Comparison of ENCODE assay signal across 15 cellular contexts in the genomic region with DNA sequence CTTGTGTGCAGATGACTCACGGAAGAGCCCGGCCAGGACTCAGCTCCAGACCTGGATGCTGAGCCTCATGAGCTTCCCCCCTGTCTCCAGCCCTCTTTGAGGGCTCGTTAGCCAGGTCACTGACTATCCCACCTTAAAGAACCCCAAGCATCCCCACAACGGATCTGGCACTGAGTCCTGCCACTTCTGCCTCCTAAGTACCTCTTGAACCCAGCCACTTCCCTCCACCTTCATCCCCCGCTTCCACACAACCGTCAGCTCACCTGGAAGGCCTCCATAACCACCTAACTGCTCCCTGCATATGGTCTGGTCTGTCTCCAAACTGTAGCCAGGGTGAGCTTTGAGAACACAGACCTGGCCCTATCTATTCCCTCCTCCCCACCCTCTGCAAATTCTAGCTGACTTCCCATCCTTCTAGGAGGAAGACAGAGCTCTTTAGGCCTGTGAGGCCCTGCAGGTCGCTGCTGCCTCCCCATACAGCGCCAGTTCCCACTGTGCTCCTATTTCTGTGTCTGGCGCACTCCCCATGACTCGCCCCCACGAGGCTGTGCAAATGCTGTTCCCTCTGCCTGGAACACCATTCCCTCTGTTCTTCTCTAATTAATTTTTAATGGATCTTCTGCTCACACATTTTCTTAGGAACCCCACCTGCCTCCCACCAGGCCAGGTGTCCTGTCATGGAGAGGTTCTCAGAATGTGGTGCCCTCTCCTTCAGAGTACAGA. TPM values are rescaled to one million over a fixed set of nuclear protein-coding genes. Genes with fewer than 3 reads are reported as not detected.
A peak's percentile ranks its signal among the peaks of the same experiment; 100 is the strongest.
DNase-seq lines count a peak whose midpoint lies in the region; ATAC-seq lines count a peak whose summit lies in the region.
"Had no signal": no experiment of that assay in that cellular context is flagged by ENCODE, and none has a peak within 500 bp of the region (broad histone marks: within the 10 kb centered on the region; RNA-seq: fewer than 3 reads in every experiment).

No MANE protein-coding gene starts in this region.

- peak overlapping the region; percentile 16 for H3K4me3 Mint-ChIP-seq in activated naive CD4-positive, alpha-beta T cell treated with anti-CD3 and anti-CD28 coated beads, Interleukin-2, amount 10 ng/mL, durations not matched to agents 7 days and 5 days
- peak overlapping the region; percentile 46 for H3K4me3 Mint-ChIP-seq in activated CD4-positive, alpha-beta memory T cell treated with anti-CD3 and anti-CD28 coated beads for 36 hours
- H3K4me3 Mint-ChIP-seq in immature natural killer cell: peak overlapping the region; percentile 90 to 96 (median 93)
- peak overlapping the region; percentile 95 to 97 for H3K4me3 Mint-ChIP-seq in stimulated activated naive CD8-positive, alpha-beta T cell treated with anti-CD3 and anti-CD28 coated beads, Interleukin-15, amount 100 ng/mL, for 72 hours

- no peak for DNase-seq in activated naive CD4-positive, alpha-beta T cell treated with anti-CD3 and anti-CD28 coated beads, Interleukin-2, amount 10 ng/mL, durations not matched to agents 7 days and 5 days
- no peak for DNase-seq in activated naive CD4-positive, alpha-beta T cell treated with Interleukin-2 at 50 U/mL for 16 hours
- no peak for DNase-seq in activated CD4-positive, alpha-beta memory T cell treated with anti-CD3 and anti-CD28 coated beads for 36 hours
- DNase-seq in immature natural killer cell (no peak), NCI-H146 treated with DMSO at 0.1 percent for 48 hours (lab: John Stamatoyannopoulos, UW; ENCODE audit: unreplicated experiment) (no peak)
- no peak for DNase-seq in stimulated activated naive CD8-positive, alpha-beta T cell treated with anti-CD3 and anti-CD28 coated beads, Interleukin-15, amount 100 ng/mL, for 72 hours
- DNase-seq in stimulated activated CD4-positive, alpha-beta T cell treated with anti-CD3 and anti-CD28 coated beads, Interleukin-12 subunit alpha, Interleukin-12 subunit beta, amount 100 ng/mL, for 4 hours: no peak
- DNase-seq: EL; GM23248; KBM-7; NCI-H187 treated with DMSO at 0.1 percent for 48 hours; NCI-H748 treated with DMSO at 0.1 percent for 48 hours; stimulated activated CD8-positive, alpha-beta memory T cell treated with anti-CD3 and anti-CD28 coated beads, Interleukin-4, amount 100 ng/mL, for 48 hours had no signal

- CTCF ChIA-PET in activated naive CD4-positive, alpha-beta T cell treated with anti-CD3 and anti-CD28 coated beads, Interleukin-2, amount 10 ng/mL, durations not matched to agents 7 days and 5 days (lab: Charles Lee): interaction anchor here (0.6 to 2.5 kb wide), 4 partner anchors 129 to 227 kb away, joined by 3 to 10 read pairs (median 4); partner anchors contain the start of gene MOK
- CTCF ChIA-PET in activated CD4-positive, alpha-beta memory T cell treated with anti-CD3 and anti-CD28 coated beads for 36 hours (lab: Charles Lee): interaction anchor here (0.6 to 1.7 kb wide), 2 partner anchors 56 to 224 kb away, joined by 5 to 7 read pairs; no protein-coding TSS in a partner anchor

- no peaks in the 10 kb centered on the region for H3K27me3 Mint-ChIP-seq in activated naive CD4-positive, alpha-beta T cell treated with anti-CD3 and anti-CD28 coated beads, Interleukin-2, amount 10 ng/mL, durations not matched to agents 7 days and 5 days
- H3K27me3 Mint-ChIP-seq in activated CD4-positive, alpha-beta memory T cell treated with anti-CD3 and anti-CD28 coated beads for 36 hours: no peaks in the 10 kb centered on the region
- peaks cover 16 to 37% (median 29%) of the 10 kb centered on the region in 3 donors for H3K27me3 Mint-ChIP-seq in immature natural killer cell (ENCODE audit: low read depth in 3 of 3)
- H3K27me3 Mint-ChIP-seq in stimulated activated naive CD8-positive, alpha-beta T cell treated with anti-CD3 and anti-CD28 coated beads, Interleukin-15, amount 100 ng/mL, for 72 hours: no peaks in the 10 kb centered on the region

- H3K4me1 Mint-ChIP-seq in activated naive CD4-positive, alpha-beta T cell treated with anti-CD3 and anti-CD28 coated beads, Interleukin-2, amount 10 ng/mL, durations not matched to agents 7 days and 5 days: peaks cover 38% of the 10 kb centered on the region
- peaks cover 19% of the 10 kb centered on the region for H3K4me1 Mint-ChIP-seq in activated CD4-positive, alpha-beta memory T cell treated with anti-CD3 and anti-CD28 coated beads for 36 hours (ENCODE audit: low read depth)
- H3K4me1 Mint-ChIP-seq in immature natural killer cell: peaks cover 38 to 42% of the 10 kb centered on the region in 2 donors
- peaks cover 46% of the 10 kb centered on the region for H3K4me1 Mint-ChIP-seq in stimulated activated naive CD8-positive, alpha-beta T cell treated with anti-CD3 and anti-CD28 coated beads, Interleukin-15, amount 100 ng/mL, for 72 hours

- intact Hi-C loops in activated CD4-positive, alpha-beta memory T cell treated with anti-CD3 and anti-CD28 coated beads for 36 hours (cut with micrococcal nuclease): loop anchor here (5.0 to 10.0 kb wide), 4 partner anchors 142 to 1715 kb away; partner anchors contain the start of genes EIF5 and WDR25

- ATAC-seq in stimulated activated naive CD8-positive, alpha-beta T cell treated with anti-CD3 and anti-CD28 coated beads, Interleukin-15, amount 100 ng/mL, for 72 hours: no peak
- ATAC-seq in HG03280 (IDR thresholded peaks at IDR 0.05; ENCODE audit: unreplicated experiment): no peak
- ATAC-seq: GM12878 had no signal

- H3K9me3 Mint-ChIP-seq in activated naive CD4-positive, alpha-beta T cell treated with anti-CD3 and anti-CD28 coated beads, Interleukin-2, amount 10 ng/mL, durations not matched to agents 7 days and 5 days: no peaks in the 10 kb centered on the region
- H3K9me3 Mint-ChIP-seq in activated CD4-positive, alpha-beta memory T cell treated with anti-CD3 and anti-CD28 coated beads for 36 hours: no peaks in the 10 kb centered on the region
- H3K9me3 Mint-ChIP-seq in immature natural killer cell: no peaks in the 10 kb centered on the region
- no peaks in the 10 kb centered on the region for H3K9me3 Mint-ChIP-seq in stimulated activated naive CD8-positive, alpha-beta T cell treated with anti-CD3 and anti-CD28 coated beads, Interleukin-15, amount 100 ng/mL, for 72 hours

- peak overlapping the region; percentile 1 for H3K27ac Mint-ChIP-seq in activated naive CD4-positive, alpha-beta T cell treated with anti-CD3 and anti-CD28 coated beads, Interleukin-2, amount 10 ng/mL, durations not matched to agents 7 days and 5 days
- peak overlapping the region; percentile 52 for H3K27ac Mint-ChIP-seq in activated CD4-positive, alpha-beta memory T cell treated with anti-CD3 and anti-CD28 coated beads for 36 hours
- H3K27ac Mint-ChIP-seq in immature natural killer cell: peak overlapping the region; percentile 23 to 94 (median 62)
- peak overlapping the region in 1 of 2 donors; percentile 65 for H3K27ac Mint-ChIP-seq in stimulated activated naive CD8-positive, alpha-beta T cell treated with anti-CD3 and anti-CD28 coated beads, Interleukin-15, amount 100 ng/mL, for 72 hours

- peaks cover 19% of the 10 kb centered on the region for H3K36me3 Mint-ChIP-seq in activated naive CD4-positive, alpha-beta T cell treated with anti-CD3 and anti-CD28 coated beads, Interleukin-2, amount 10 ng/mL, durations not matched to agents 7 days and 5 days
- H3K36me3 Mint-ChIP-seq in activated CD4-positive, alpha-beta memory T cell treated with anti-CD3 and anti-CD28 coated beads for 36 hours: peaks cover 17% of the 10 kb centered on the region
- peaks cover 6 to 15% (median 12%) of the 10 kb centered on the region in 3 donors for H3K36me3 Mint-ChIP-seq in immature natural killer cell

- POLR2A ChIA-PET in activated CD4-positive, alpha-beta memory T cell treated with anti-CD3 and anti-CD28 coated beads for 36 hours (lab: Charles Lee): no interaction called here

RNA-seq across cellular contexts. Expression of gene HSP90AA1, which starts 2.9 kb away (rescaled TPM):
- total RNA-seq in activated CD4-positive, alpha-beta memory T cell treated with anti-CD3 and anti-CD28 coated beads for 36 hours: 1,000 to 10,000 TPM; 1,107 to 1,148 TPM
- polyA plus RNA-seq in immature natural killer cell: 100 to 1,000 TPM; 171 to 473 (median 370) TPM

RNA-seq across cellular contexts. Expression of gene WDR20, which starts 49.9 kb away (rescaled TPM):
- total RNA-seq in activated CD4-positive, alpha-beta memory T cell treated with anti-CD3 and anti-CD28 coated beads for 36 hours: 10 to 100 TPM; 22.2 to 25.3 TPM
- polyA plus RNA-seq in immature natural killer cell: 10 to 100 TPM; 10.8 to 14.6 (median 14.0) TPM

Comparison
In these comparisons a context has a peak if more than half of its experiments do, and no peak if none do; other contexts are left out.
1. H3K4me3 Mint-ChIP-seq: peak in every context shown above with its lines; median percentile 96 in stimulated activated naive CD8-positive, alpha-beta T cell treated with anti-CD3 and anti-CD28 coated beads, Interleukin-15, amount 100 ng/mL, for 72 hours; 93 in immature natural killer cell; 46 in activated CD4-positive, alpha-beta memory T cell treated with anti-CD3 and anti-CD28 coated beads for 36 hours; 16 in activated naive CD4-positive, alpha-beta T cell treated with anti-CD3 and anti-CD28 coated beads, Interleukin-2, amount 10 ng/mL, durations not matched to agents 7 days and 5 days.